Comparison of ENCODE assay signal across 1 cellular context in the genomic region with DNA sequence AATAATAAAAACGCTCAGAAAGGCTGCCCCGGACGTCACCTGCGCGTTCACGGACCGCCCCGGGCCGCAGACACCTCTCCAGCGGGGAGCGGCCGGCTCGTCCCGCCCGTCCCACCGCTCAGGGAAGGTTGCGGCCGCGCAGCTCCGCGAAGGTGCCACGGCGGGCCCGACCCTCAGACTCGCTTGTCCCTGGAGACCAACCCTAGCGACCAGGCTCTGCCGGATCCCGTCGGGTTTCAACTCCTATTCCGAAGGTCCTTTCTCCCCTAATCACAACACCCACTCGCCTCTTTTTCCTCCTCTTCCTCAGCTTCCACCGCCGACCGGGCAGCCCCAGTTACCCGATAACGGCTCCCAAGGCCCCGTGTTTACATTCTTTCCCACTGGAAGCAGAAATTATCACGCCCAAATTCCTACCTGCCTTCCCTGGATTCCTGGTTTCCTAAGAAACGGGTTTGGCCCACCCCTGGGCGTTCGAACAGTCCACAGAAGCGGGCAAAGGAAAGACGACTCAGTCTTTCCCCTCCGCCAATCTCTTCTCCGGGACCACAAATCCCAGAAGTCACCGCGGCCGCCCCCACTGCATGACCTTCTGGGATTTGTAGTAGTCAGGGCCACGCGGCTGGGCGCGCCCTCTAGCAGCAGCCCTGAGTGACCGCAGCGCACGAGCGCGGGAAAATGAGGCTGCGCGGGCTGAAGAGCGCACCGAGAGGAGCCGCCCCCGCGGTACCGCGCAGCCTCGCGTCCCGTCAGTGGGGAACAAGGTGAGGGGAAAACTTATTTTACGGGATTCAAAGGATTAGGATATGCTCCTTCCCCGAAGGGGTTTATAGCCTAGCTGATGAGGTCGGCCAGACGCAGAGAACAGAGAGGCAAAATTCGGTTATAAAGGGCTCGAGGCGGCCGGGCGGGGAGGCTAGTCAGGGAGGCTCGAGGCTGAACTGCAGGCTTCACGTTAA.
TF ChIP-seq lines count a peak whose summit lies in the region.

A gene with protein sequence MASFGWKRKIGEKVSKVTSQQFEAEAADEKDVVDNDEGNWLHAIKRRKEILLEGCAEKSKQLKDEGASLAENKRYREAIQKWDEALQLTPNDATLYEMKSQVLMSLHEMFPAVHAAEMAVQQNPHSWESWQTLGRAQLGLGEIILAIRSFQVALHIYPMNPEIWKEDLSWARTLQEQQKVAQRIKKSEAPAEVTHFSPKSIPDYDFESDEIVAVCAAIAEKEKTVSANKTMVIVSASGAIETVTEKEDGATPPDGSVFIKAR (minus strand): TSS at position 555 of the 959 bp plus-strand sequence. CDS start 8,943 bp downstream, outside the sequence.

TF ChIP-seq in K562, 482 proteins besides CTCF, POLR2A, EP300 and RAD21 (continued from another document and continues in another):
- TF ChIP-seq, protein P1, sequence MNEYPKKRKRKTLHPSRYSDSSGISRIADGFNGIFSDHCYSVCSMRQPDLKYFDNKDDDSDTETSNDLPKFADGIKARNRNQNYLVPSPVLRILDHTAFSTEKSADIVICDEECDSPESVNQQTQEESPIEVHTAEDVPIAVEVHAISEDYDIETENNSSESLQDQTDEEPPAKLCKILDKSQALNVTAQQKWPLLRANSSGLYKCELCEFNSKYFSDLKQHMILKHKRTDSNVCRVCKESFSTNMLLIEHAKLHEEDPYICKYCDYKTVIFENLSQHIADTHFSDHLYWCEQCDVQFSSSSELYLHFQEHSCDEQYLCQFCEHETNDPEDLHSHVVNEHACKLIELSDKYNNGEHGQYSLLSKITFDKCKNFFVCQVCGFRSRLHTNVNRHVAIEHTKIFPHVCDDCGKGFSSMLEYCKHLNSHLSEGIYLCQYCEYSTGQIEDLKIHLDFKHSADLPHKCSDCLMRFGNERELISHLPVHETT (CRISPR knock-in tag; conservative IDR thresholded peaks at IDR 0.05 in 1 of 2, IDR thresholded peaks at IDR 0.05 in 1 of 2): peak in 1 of 2 experiments; percentile 78; a peak in 2 of 4 replicates
- TF ChIP-seq, protein P2, sequence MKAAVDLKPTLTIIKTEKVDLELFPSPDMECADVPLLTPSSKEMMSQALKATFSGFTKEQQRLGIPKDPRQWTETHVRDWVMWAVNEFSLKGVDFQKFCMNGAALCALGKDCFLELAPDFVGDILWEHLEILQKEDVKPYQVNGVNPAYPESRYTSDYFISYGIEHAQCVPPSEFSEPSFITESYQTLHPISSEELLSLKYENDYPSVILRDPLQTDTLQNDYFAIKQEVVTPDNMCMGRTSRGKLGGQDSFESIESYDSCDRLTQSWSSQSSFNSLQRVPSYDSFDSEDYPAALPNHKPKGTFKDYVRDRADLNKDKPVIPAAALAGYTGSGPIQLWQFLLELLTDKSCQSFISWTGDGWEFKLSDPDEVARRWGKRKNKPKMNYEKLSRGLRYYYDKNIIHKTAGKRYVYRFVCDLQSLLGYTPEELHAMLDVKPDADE (conservative IDR thresholded peaks at IDR 0.05; ENCODE audit: control insufficient read depth, low read depth, low read length): peak; percentile 100
- TF ChIP-seq, protein P3, sequence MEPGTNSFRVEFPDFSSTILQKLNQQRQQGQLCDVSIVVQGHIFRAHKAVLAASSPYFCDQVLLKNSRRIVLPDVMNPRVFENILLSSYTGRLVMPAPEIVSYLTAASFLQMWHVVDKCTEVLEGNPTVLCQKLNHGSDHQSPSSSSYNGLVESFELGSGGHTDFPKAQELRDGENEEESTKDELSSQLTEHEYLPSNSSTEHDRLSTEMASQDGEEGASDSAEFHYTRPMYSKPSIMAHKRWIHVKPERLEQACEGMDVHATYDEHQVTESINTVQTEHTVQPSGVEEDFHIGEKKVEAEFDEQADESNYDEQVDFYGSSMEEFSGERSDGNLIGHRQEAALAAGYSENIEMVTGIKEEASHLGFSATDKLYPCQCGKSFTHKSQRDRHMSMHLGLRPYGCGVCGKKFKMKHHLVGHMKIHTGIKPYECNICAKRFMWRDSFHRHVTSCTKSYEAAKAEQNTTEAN (CRISPR knock-in tag; IDR thresholded peaks at IDR 0.05): no peak
- TF ChIP-seq, protein P4, sequence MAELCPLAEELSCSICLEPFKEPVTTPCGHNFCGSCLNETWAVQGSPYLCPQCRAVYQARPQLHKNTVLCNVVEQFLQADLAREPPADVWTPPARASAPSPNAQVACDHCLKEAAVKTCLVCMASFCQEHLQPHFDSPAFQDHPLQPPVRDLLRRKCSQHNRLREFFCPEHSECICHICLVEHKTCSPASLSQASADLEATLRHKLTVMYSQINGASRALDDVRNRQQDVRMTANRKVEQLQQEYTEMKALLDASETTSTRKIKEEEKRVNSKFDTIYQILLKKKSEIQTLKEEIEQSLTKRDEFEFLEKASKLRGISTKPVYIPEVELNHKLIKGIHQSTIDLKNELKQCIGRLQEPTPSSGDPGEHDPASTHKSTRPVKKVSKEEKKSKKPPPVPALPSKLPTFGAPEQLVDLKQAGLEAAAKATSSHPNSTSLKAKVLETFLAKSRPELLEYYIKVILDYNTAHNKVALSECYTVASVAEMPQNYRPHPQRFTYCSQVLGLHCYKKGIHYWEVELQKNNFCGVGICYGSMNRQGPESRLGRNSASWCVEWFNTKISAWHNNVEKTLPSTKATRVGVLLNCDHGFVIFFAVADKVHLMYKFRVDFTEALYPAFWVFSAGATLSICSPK (IDR thresholded peaks at IDR 0.05; ENCODE audit: borderline replicate concordance): no peak
- no peak for TF ChIP-seq LEF1 (IDR thresholded peaks at IDR 0.05)
- no peak for TF ChIP-seq TEAD2 (tag; IDR thresholded peaks at IDR 0.05)
- TF ChIP-seq GTF2E2 (tag; IDR thresholded peaks at IDR 0.05): peak; percentile 85
- peak; percentile 7; the same call in 1 of the 2 replicates for TF ChIP-seq ZNF354B (CRISPR knock-in tag; IDR thresholded peaks at IDR 0.05)
- peak; percentile 82 for TF ChIP-seq SAFB (IDR thresholded peaks at IDR 0.05; ENCODE audit: borderline replicate concordance, low read depth, low read length)
- TF ChIP-seq, protein P5, sequence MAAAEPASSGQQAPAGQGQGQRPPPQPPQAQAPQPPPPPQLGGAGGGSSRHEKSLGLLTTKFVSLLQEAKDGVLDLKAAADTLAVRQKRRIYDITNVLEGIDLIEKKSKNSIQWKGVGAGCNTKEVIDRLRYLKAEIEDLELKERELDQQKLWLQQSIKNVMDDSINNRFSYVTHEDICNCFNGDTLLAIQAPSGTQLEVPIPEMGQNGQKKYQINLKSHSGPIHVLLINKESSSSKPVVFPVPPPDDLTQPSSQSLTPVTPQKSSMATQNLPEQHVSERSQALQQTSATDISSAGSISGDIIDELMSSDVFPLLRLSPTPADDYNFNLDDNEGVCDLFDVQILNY (CRISPR knock-in tag; IDR thresholded peaks at IDR 0.05): peak; percentile 98
- peak; percentile 100 for TF ChIP-seq E2F3 (CRISPR knock-in tag; IDR thresholded peaks at IDR 0.05)
- TF ChIP-seq CCAR2 (IDR thresholded peaks at IDR 0.05; ENCODE audit: low read depth, low read length): no peak
- TF ChIP-seq STAG1 (CRISPR knock-in tag; IDR thresholded peaks at IDR 0.05; ENCODE audit: borderline replicate concordance): peak; percentile 26; the same call in 1 of the 2 replicates
- TF ChIP-seq, protein P6, sequence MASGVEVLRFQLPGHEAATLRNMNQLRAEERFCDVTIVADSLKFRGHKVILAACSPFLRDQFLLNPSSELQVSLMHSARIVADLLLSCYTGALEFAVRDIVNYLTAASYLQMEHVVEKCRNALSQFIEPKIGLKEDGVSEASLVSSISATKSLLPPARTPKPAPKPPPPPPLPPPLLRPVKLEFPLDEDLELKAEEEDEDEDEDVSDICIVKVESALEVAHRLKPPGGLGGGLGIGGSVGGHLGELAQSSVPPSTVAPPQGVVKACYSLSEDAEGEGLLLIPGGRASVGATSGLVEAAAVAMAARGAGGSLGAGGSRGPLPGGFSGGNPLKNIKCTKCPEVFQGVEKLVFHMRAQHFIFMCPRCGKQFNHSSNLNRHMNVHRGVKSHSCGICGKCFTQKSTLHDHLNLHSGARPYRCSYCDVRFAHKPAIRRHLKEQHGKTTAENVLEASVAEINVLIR (CRISPR knock-in tag; IDR thresholded peaks at IDR 0.05): peak; percentile 61
- TF ChIP-seq, protein P7, sequence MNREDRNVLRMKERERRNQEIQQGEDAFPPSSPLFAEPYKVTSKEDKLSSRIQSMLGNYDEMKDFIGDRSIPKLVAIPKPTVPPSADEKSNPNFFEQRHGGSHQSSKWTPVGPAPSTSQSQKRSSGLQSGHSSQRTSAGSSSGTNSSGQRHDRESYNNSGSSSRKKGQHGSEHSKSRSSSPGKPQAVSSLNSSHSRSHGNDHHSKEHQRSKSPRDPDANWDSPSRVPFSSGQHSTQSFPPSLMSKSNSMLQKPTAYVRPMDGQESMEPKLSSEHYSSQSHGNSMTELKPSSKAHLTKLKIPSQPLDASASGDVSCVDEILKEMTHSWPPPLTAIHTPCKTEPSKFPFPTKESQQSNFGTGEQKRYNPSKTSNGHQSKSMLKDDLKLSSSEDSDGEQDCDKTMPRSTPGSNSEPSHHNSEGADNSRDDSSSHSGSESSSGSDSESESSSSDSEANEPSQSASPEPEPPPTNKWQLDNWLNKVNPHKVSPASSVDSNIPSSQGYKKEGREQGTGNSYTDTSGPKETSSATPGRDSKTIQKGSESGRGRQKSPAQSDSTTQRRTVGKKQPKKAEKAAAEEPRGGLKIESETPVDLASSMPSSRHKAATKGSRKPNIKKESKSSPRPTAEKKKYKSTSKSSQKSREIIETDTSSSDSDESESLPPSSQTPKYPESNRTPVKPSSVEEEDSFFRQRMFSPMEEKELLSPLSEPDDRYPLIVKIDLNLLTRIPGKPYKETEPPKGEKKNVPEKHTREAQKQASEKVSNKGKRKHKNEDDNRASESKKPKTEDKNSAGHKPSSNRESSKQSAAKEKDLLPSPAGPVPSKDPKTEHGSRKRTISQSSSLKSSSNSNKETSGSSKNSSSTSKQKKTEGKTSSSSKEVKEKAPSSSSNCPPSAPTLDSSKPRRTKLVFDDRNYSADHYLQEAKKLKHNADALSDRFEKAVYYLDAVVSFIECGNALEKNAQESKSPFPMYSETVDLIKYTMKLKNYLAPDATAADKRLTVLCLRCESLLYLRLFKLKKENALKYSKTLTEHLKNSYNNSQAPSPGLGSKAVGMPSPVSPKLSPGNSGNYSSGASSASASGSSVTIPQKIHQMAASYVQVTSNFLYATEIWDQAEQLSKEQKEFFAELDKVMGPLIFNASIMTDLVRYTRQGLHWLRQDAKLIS (CRISPR knock-in tag; IDR thresholded peaks at IDR 0.05): peak; percentile 80; the same call in 1 of the 2 replicates
- TF ChIP-seq ZNF184 (CRISPR knock-in tag; IDR thresholded peaks at IDR 0.05): no peak
- TF ChIP-seq NUFIP1 (IDR thresholded peaks at IDR 0.05; ENCODE audit: partially characterized antibody): no peak
- no peak for TF ChIP-seq CHCHD3 (CRISPR knock-in tag; IDR thresholded peaks at IDR 0.05)
- no peak for TF ChIP-seq U2AF1 (optimal IDR thresholded peaks at IDR 0.05; ENCODE audit: low read depth, low read length)
- TF ChIP-seq RBM17 (IDR thresholded peaks at IDR 0.05; ENCODE audit: borderline replicate concordance, low read depth, low read length): no peak
- TF ChIP-seq, protein P8, sequence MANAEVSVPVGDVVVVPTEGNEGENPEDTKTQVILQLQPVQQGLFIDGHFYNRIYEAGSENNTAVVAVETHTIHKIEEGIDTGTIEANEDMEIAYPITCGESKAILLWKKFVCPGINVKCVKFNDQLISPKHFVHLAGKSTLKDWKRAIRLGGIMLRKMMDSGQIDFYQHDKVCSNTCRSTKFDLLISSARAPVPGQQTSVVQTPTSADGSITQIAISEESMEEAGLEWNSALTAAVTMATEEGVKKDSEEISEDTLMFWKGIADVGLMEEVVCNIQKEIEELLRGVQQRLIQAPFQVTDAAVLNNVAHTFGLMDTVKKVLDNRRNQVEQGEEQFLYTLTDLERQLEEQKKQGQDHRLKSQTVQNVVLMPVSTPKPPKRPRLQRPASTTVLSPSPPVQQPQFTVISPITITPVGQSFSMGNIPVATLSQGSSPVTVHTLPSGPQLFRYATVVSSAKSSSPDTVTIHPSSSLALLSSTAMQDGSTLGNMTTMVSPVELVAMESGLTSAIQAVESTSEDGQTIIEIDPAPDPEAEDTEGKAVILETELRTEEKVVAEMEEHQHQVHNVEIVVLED (CRISPR knock-in tag; IDR thresholded peaks at IDR 0.05): peak; percentile 67
- TF ChIP-seq PML (IDR thresholded peaks at IDR 0.05; ENCODE audit: low read length): no peak
- TF ChIP-seq BRF1 (IDR thresholded peaks at IDR 0.05; ENCODE audit: borderline replicate concordance, extremely low read depth, insufficient read length): no peak
- TF ChIP-seq, protein P9, sequence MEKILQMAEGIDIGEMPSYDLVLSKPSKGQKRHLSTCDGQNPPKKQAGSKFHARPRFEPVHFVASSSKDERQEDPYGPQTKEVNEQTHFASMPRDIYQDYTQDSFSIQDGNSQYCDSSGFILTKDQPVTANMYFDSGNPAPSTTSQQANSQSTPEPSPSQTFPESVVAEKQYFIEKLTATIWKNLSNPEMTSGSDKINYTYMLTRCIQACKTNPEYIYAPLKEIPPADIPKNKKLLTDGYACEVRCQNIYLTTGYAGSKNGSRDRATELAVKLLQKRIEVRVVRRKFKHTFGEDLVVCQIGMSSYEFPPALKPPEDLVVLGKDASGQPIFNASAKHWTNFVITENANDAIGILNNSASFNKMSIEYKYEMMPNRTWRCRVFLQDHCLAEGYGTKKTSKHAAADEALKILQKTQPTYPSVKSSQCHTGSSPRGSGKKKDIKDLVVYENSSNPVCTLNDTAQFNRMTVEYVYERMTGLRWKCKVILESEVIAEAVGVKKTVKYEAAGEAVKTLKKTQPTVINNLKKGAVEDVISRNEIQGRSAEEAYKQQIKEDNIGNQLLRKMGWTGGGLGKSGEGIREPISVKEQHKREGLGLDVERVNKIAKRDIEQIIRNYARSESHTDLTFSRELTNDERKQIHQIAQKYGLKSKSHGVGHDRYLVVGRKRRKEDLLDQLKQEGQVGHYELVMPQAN (IDR thresholded peaks at IDR 0.05; ENCODE audit: borderline replicate concordance): peak; percentile 40; the same call in 1 of the 2 replicates
- TF ChIP-seq, protein P10, sequence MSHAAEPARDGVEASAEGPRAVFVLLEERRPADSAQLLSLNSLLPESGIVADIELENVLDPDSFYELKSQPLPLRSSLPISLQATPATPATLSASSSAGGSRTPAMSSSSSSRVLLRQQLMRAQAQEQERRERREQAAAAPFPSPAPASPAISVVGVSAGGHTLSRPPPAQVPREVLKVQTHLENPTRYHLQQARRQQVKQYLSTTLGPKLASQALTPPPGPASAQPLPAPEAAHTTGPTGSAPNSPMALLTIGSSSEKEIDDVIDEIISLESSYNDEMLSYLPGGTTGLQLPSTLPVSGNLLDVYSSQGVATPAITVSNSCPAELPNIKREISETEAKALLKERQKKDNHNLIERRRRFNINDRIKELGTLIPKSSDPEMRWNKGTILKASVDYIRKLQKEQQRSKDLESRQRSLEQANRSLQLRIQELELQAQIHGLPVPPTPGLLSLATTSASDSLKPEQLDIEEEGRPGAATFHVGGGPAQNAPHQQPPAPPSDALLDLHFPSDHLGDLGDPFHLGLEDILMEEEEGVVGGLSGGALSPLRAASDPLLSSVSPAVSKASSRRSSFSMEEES (CRISPR knock-in tag; IDR thresholded peaks at IDR 0.05): no peak; the same call in 1 of the 2 replicates
